ENCODE assay signal across 1 cellular context in genomic region chr16:29290631-29291247, GRCh38.
A peak's percentile ranks its signal among the peaks of the same experiment; 100 is the strongest.
TF ChIP-seq lines count a peak whose summit lies in the region.

No MANE protein-coding gene starts in this region.

TF ChIP-seq in K562, 482 proteins besides CTCF, POLR2A, EP300 and RAD21 (continued from another document and continues in another):
- TF ChIP-seq HINFP (tag; conservative IDR thresholded peaks at IDR 0.05; ENCODE audit: low read depth) (0 out of 2 replicates have a peak, but pooled peaks have one; percentile 27), ESRRA (IDR thresholded peaks at IDR 0.05; ENCODE audit: borderline replicate concordance, low read depth) (peak; percentile 95), JUN (IDR thresholded peaks at IDR 0.05; ENCODE audit: borderline replicate concordance, low read depth, low read length) (peak; percentile 92), JUN (CRISPR knock-in tag; IDR thresholded peaks at IDR 0.05; ENCODE audit: borderline replicate concordance) (peak; percentile 73), SAP30 (IDR thresholded peaks at IDR 0.05; ENCODE audit: borderline replicate concordance, insufficient read depth, low read depth, low read length, poor library complexity, severe bottlenecking) (no peak), SIX5 (IDR thresholded peaks at IDR 0.05; ENCODE audit: borderline replicate concordance in 1 of 2, insufficient read depth in 1 of 2, low read depth in 1 of 2, low read length in 2 of 2) (0 out of 4 replicates have a peak, but pooled peaks of 1 of the 2 experiments have one; percentile 19), GATA2 (CRISPR knock-in tag; IDR thresholded peaks at IDR 0.05) (no peak), NR2C1 (IDR thresholded peaks at IDR 0.05) (peak; percentile 89), NR2C1 (tag; IDR thresholded peaks at IDR 0.05) (peak; percentile 93), ZFP36 (IDR thresholded peaks at IDR 0.05; ENCODE audit: low read depth, low read length, partially characterized antibody) (no peak), MEF2A (IDR thresholded peaks at IDR 0.05; ENCODE audit: control insufficient read depth, low read depth, low read length) (no peak), ZNF592 (IDR thresholded peaks at IDR 0.05) (peak; percentile 40; the same call in 1 of the 2 replicates), ZNF140 (CRISPR knock-in tag; IDR thresholded peaks at IDR 0.05) (no peak), HDAC3 (IDR thresholded peaks at IDR 0.05; ENCODE audit: borderline replicate concordance, partially characterized antibody) (peak; percentile 79), ZNF76 (CRISPR knock-in tag; IDR thresholded peaks at IDR 0.05; ENCODE audit: borderline replicate concordance) (no peak), E2F5 (CRISPR knock-in tag; IDR thresholded peaks at IDR 0.05) (no peak), PHTF2 (CRISPR knock-in tag; IDR thresholded peaks at IDR 0.05) (no peak), FOXK1 (CRISPR knock-in tag; IDR thresholded peaks at IDR 0.05; ENCODE audit: borderline replicate concordance) (no peak), ATF1 (CRISPR knock-in tag; IDR thresholded peaks at IDR 0.05) (no peak), ATF1 (tag; IDR thresholded peaks at IDR 0.05) (peak; percentile 75), MAZ (CRISPR knock-in tag; conservative IDR thresholded peaks at IDR 0.05 in 1 of 2, IDR thresholded peaks at IDR 0.05 in 1 of 2) (peak; percentile 67 to 86), GABPB1 (CRISPR knock-in tag; IDR thresholded peaks at IDR 0.05) (no peak), KAT2B (IDR thresholded peaks at IDR 0.05; ENCODE audit: low read depth, low read length) (no peak), PTTG1 (tag; IDR thresholded peaks at IDR 0.05; ENCODE audit: low read depth) (no peak), PHF21A (IDR thresholded peaks at IDR 0.05; ENCODE audit: borderline replicate concordance, low read depth) (no peak), ZNF324 (CRISPR knock-in tag; IDR thresholded peaks at IDR 0.05) (no peak), PURB (CRISPR knock-in tag; IDR thresholded peaks at IDR 0.05; ENCODE audit: low read depth) (no peak), REST (CRISPR knock-in tag; IDR thresholded peaks at IDR 0.05; ENCODE audit: low read depth) (no peak), KLF10 (CRISPR knock-in tag; IDR thresholded peaks at IDR 0.05) (no peak), ZNF318 (IDR thresholded peaks at IDR 0.05; ENCODE audit: borderline replicate concordance in 1 of 2, low read depth in 1 of 2) (peak in 1 of 2 experiments; percentile 97; a peak in 2 of 4 replicates), CBFA2T2 (conservative IDR thresholded peaks at IDR 0.05) (peak; percentile 16; the same call in 1 of the 2 replicates), POLR2AphosphoS2 (IDR thresholded peaks at IDR 0.05; ENCODE audit: low read length) (no peak), NR4A1 (CRISPR knock-in tag; IDR thresholded peaks at IDR 0.05) (no peak), NR4A1 (tag; IDR thresholded peaks at IDR 0.05) (no peak), PCBP1 (IDR thresholded peaks at IDR 0.05; ENCODE audit: low read depth, low read length, poor library complexity, severe bottlenecking) (no peak), POLR3G (IDR thresholded peaks at IDR 0.05; ENCODE audit: extremely low read depth, insufficient read length, insufficient replicate concordance) (no peak), ZBTB43 (CRISPR knock-in tag; IDR thresholded peaks at IDR 0.05) (no peak), BACH1 (tag; IDR thresholded peaks at IDR 0.05) (no peak), SRSF7 (optimal IDR thresholded peaks at IDR 0.05; ENCODE audit: low read depth, low read length) (no peak), CHD2 (IDR thresholded peaks at IDR 0.05; ENCODE audit: low read depth, low read length) (no peak), MEIS2 (IDR thresholded peaks at IDR 0.05; ENCODE audit: partially characterized antibody) (peak; percentile 91), ELK3 (CRISPR knock-in tag; IDR thresholded peaks at IDR 0.05) (no peak), SETDB1 (IDR thresholded peaks at IDR 0.05; ENCODE audit: low read length) (peak; percentile 44), ZC3H8 (IDR thresholded peaks at IDR 0.05) (no peak), TEAD2 (tag; IDR thresholded peaks at IDR 0.05) (no peak)
